Comparison of ENCODE assay signal across 8 cellular contexts in genomic region chr14:92122761-92123160, GRCh38. TPM values are rescaled to one million over a fixed set of nuclear protein-coding genes. Genes with fewer than 3 reads are reported as not detected.
A peak's percentile ranks its signal among the peaks of the same experiment; 100 is the strongest.
DNase-seq lines count a peak whose midpoint lies in the region; ATAC-seq and TF ChIP-seq lines count a peak whose summit lies in the region.

No MANE protein-coding gene starts in this region.

- H3K27me3 ChIP-seq in suprapubic skin = no peaks in the 10 kb centered on the region

- H3K4me1 Mint-ChIP-seq in activated CD4-positive, alpha-beta T cell treated with anti-CD3 and anti-CD28 coated beads for 36 hours = peaks cover 43% of the 10 kb centered on the region
- peaks cover 50% of the 10 kb centered on the region for H3K4me1 Mint-ChIP-seq in activated naive CD4-positive, alpha-beta T cell treated with anti-CD3 and anti-CD28 coated beads, Interleukin-2, amount 10 ng/mL, durations not matched to agents 7 days and 5 days

- intact Hi-C loops in activated CD4-positive, alpha-beta T cell treated with anti-CD3 and anti-CD28 coated beads for 36 hours (cut with DNase I, micrococcal nuclease) = loop anchor here in 1 of 2 experiments (5.0 kb wide), 3 partner anchors 285 to 555 kb away; no protein-coding TSS in a partner anchor

- TF ChIP-seq CTCF in suprapubic skin (IDR thresholded peaks at IDR 0.05) = no peak

- H3K9me3 Mint-ChIP-seq in activated CD4-positive, alpha-beta T cell treated with anti-CD3 and anti-CD28 coated beads for 36 hours (ENCODE audit: low read depth) = no peaks in the 10 kb centered on the region
- H3K9me3 Mint-ChIP-seq in activated naive CD4-positive, alpha-beta T cell treated with anti-CD3 and anti-CD28 coated beads, Interleukin-2, amount 10 ng/mL, durations not matched to agents 7 days and 5 days = no peaks in the 10 kb centered on the region

- no peak for DNase-seq in activated CD4-positive, alpha-beta T cell treated with anti-CD3 and anti-CD28 coated beads for 36 hours
- DNase-seq in activated CD4-positive, alpha-beta T cell treated with anti-CD3 and anti-CD28 coated beads, Interleukin-2, amount 50 U/mL, for 48 hours = no peak
- DNase-seq in activated naive CD4-positive, alpha-beta T cell treated with anti-CD3 and anti-CD28 coated beads, Interleukin-2, amount 10 ng/mL, durations not matched to agents 7 days and 5 days = no peak
- peak; percentile 10 for DNase-seq in iPS-NIHi7 (ENCODE audit: extremely low spot score)
- no peak for DNase-seq in suprapubic skin (ENCODE audit: low spot score in 2 of 2)
- DNase-seq in NCI-H1417 treated with DMSO at 0.1 percent for 48 hours (lab: John Stamatoyannopoulos, UW) = no peak
- DNase-seq in ACHN = no peak

- no peaks in the 10 kb centered on the region for H3K27me3 Mint-ChIP-seq in activated CD4-positive, alpha-beta T cell treated with anti-CD3 and anti-CD28 coated beads for 36 hours
- H3K27me3 Mint-ChIP-seq in activated naive CD4-positive, alpha-beta T cell treated with anti-CD3 and anti-CD28 coated beads, Interleukin-2, amount 10 ng/mL, durations not matched to agents 7 days and 5 days = no peaks in the 10 kb centered on the region

- POLR2A ChIA-PET in activated CD4-positive, alpha-beta T cell treated with anti-CD3 and anti-CD28 coated beads for 36 hours (lab: Charles Lee) = interaction anchor here (0.5 to 7.3 kb wide), 6 partner anchors 15 to 798 kb away, joined by 3 to 59 read pairs (median 3); partner anchors contain the start of gene ATXN3

- peaks cover 10% of the 10 kb centered on the region for H3K36me3 ChIP-seq in suprapubic skin

- H3K4me3 Mint-ChIP-seq in activated CD4-positive, alpha-beta T cell treated with anti-CD3 and anti-CD28 coated beads for 36 hours = peak overlapping the region; percentile 77
- H3K4me3 Mint-ChIP-seq in activated naive CD4-positive, alpha-beta T cell treated with anti-CD3 and anti-CD28 coated beads, Interleukin-2, amount 10 ng/mL, durations not matched to agents 7 days and 5 days = peak overlapping the region; percentile 91

- WGBS in suprapubic skin = 34% methylated on average over 9 of the region's 9 CpGs

- peak overlapping the region; percentile 99 for H3K4me3 ChIP-seq in suprapubic skin

- H3K27ac ChIP-seq in suprapubic skin = peak overlapping the region; percentile 97

- in situ Hi-C loops in ACHN (cut with HindIII; ENCODE audit: low pct_ligation_motif_present, low pct_unique_long_range_greater_than_20kb, low sequenced_read_pairs) = no loop called here

- no peaks in the 10 kb centered on the region for H3K9me3 ChIP-seq in suprapubic skin

- H3K4me1 ChIP-seq in suprapubic skin = peaks cover 41% of the 10 kb centered on the region

- no peak for TF ChIP-seq EP300 in suprapubic skin (IDR thresholded peaks at IDR 0.05)

- peaks cover 40% of the 10 kb centered on the region for H3K36me3 Mint-ChIP-seq in activated CD4-positive, alpha-beta T cell treated with anti-CD3 and anti-CD28 coated beads for 36 hours (ENCODE audit: low read depth)
- H3K36me3 Mint-ChIP-seq in activated naive CD4-positive, alpha-beta T cell treated with anti-CD3 and anti-CD28 coated beads, Interleukin-2, amount 10 ng/mL, durations not matched to agents 7 days and 5 days = peaks cover 38% of the 10 kb centered on the region

- CTCF ChIA-PET in activated CD4-positive, alpha-beta T cell treated with anti-CD3 and anti-CD28 coated beads for 36 hours (lab: Charles Lee) = interaction anchor here (0.6 to 13.1 kb wide), 6 partner anchors 8 to 529 kb away, joined by 3 to 125 read pairs (median 4); partner anchors contain the start of gene ATXN3
- CTCF ChIA-PET in activated naive CD4-positive, alpha-beta T cell treated with anti-CD3 and anti-CD28 coated beads, Interleukin-2, amount 10 ng/mL, durations not matched to agents 7 days and 5 days (lab: Charles Lee) = interaction anchor here (0.5 to 1.7 kb wide), 3 partner anchors 16 to 229 kb away, joined by 3 to 4 read pairs (median 3); partner anchors contain the start of gene ATXN3

- H3K27ac Mint-ChIP-seq in activated CD4-positive, alpha-beta T cell treated with anti-CD3 and anti-CD28 coated beads for 36 hours = peak overlapping the region; percentile 100
- peak overlapping the region; percentile 98 for H3K27ac Mint-ChIP-seq in activated naive CD4-positive, alpha-beta T cell treated with anti-CD3 and anti-CD28 coated beads, Interleukin-2, amount 10 ng/mL, durations not matched to agents 7 days and 5 days

- ATAC-seq in activated CD4-positive, alpha-beta T cell treated with anti-CD3 and anti-CD28 coated beads for 36 hours = no peak
- no peak for ATAC-seq in HG03342 (IDR thresholded peaks at IDR 0.05; ENCODE audit: unreplicated experiment)

- TF ChIP-seq POLR2A in suprapubic skin (IDR thresholded peaks at IDR 0.05) = no peak

RNA-seq across cellular contexts. Expression of gene CPSF2, which starts 1.0 kb away (rescaled TPM):
- total RNA-seq in activated CD4-positive, alpha-beta T cell treated with anti-CD3 and anti-CD28 coated beads for 36 hours = 100 to 1,000 TPM; 102 to 117 TPM
- total RNA-seq in suprapubic skin = 10 to 100 TPM; 13.0 to 39.6 (median 32.3) TPM

RNA-seq across cellular contexts. Expression of gene NDUFB1, which starts 1.3 kb away (rescaled TPM):
- total RNA-seq in activated CD4-positive, alpha-beta T cell treated with anti-CD3 and anti-CD28 coated beads for 36 hours = 100 to 1,000 TPM in 1 of 2 experiments, 10 to 100 TPM in 1; 68.9 to 118 TPM
- total RNA-seq in suprapubic skin = 100 to 1,000 TPM; 140 to 234 (median 201) TPM

RNA-seq across cellular contexts. Expression of gene ATXN3, which starts 16.4 kb away (rescaled TPM):
- total RNA-seq in activated CD4-positive, alpha-beta T cell treated with anti-CD3 and anti-CD28 coated beads for 36 hours = 10 to 100 TPM; 32.7 to 36.0 TPM
- 10 to 100 TPM; 35.2 to 76.9 (median 39.1) TPM for total RNA-seq in suprapubic skin
